ENCODE assay signal across 22 cellular contexts in the genomic region with DNA sequence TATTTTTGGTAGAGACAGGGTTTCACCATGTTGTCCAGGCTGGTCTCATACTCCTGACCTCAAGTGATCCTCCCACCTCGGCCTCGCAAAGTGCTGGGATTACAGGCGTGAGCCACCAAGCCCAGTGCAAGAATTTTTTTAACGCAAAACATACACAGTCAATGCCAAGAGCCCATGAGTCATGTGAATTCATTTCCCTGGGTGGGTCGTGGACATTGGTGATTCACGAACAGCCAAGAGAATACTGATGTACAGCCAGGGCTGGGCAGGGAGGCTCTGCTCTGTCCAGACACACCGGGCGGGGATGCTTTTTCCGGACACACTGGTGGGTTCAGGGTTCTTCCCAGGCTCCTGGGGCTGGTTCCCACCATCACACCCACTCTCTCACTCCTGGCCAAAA. TPM values are rescaled to one million over a fixed set of nuclear protein-coding genes. Genes with fewer than 3 reads are reported as not detected.
DNase-seq lines count a peak whose midpoint lies in the region; ATAC-seq and TF ChIP-seq lines count a peak whose summit lies in the region.
"Had no signal": no experiment of that assay in that cellular context is flagged by ENCODE, and none has a peak within 500 bp of the region (broad histone marks: within the 10 kb centered on the region; RNA-seq: fewer than 3 reads in every experiment).

No MANE protein-coding gene starts in this region.

- H3K4me3 ChIP-seq in RWPE2 (ENCODE audit: severe bottlenecking), result no peak overlapping the region
- no peak overlapping the region for H3K4me3 ChIP-seq in WERI-Rb-1 (ENCODE audit: low read depth, low read length)
- H3K4me3 ChIP-seq: HAP-1, smooth muscle cell had no signal

- no peaks in the 10 kb centered on the region for H3K27me3 Mint-ChIP-seq in neural crest cell (ENCODE audit: low read depth)
- H3K27me3 Mint-ChIP-seq: activated naive CD4-positive, alpha-beta T cell treated with anti-CD3 and anti-CD28 coated beads, Interleukin-2, amount 50 U/mL, for 24 hours had no signal

- peak overlapping the region; percentile 67 for H3K27ac Mint-ChIP-seq in neural crest cell (ENCODE audit: unreplicated experiment)
- H3K27ac Mint-ChIP-seq: activated naive CD4-positive, alpha-beta T cell treated with anti-CD3 and anti-CD28 coated beads, Interleukin-2, amount 50 U/mL, for 24 hours; stimulated activated naive CD8-positive, alpha-beta T cell treated with anti-CD3 and anti-CD28 coated beads, Interleukin-15, Interleukin-2, amounts not matched to agents 100 ng/mL and 50 ng/mL, for 24 hours; T-helper 2 cell treated with Interferon-gamma antibody and Interleukin-4, amounts not matched to agents 5 μg/mL and 100 μg/mL, for 36 hours had no signal

- H3K36me3 ChIP-seq in RWPE2 (ENCODE audit: low read depth) (no peaks in the 10 kb centered on the region), WERI-Rb-1 (no peaks in the 10 kb centered on the region)
- H3K36me3 ChIP-seq: BE2C, HAP-1 had no signal

- peaks cover 3% of the 10 kb centered on the region for H3K36me3 Mint-ChIP-seq in neural crest cell (ENCODE audit: low read depth)
- H3K36me3 Mint-ChIP-seq: activated naive CD4-positive, alpha-beta T cell treated with anti-CD3 and anti-CD28 coated beads, Interleukin-2, amount 50 U/mL, for 24 hours had no signal

- ATAC-seq in RWPE2 (ENCODE audit: low read depth), result peak; percentile 97
- no peak for ATAC-seq in GM18861 (IDR thresholded peaks at IDR 0.05; ENCODE audit: unreplicated experiment)

- peak; percentile 35 for DNase-seq in EH (ENCODE audit: low read depth)
- DNase-seq in RWPE2 (ENCODE audit: low spot score), result no peak
- DNase-seq in epithelial cell of prostate (ENCODE audit: low read depth, low spot score), result peak; percentile 79
- no peak for DNase-seq in neural crest cell (ENCODE audit: low read depth, low spot score)
- no peak for DNase-seq in WERI-Rb-1
- no peak for DNase-seq in COLO668 (lab: John Stamatoyannopoulos, UW; ENCODE audit: unreplicated experiment)
- DNase-seq in NCI-H345 (lab: John Stamatoyannopoulos, UW), result no peak
- DNase-seq: activated CD4-positive, alpha-beta T cell treated with anti-CD3 and anti-CD28 coated beads for 48 hours; activated T-cell treated with anti-CD3 and anti-CD28 coated beads for 4 hours; BE2C; NCI-H2029 treated with DMSO at 0.1 percent for 48 hours; NCI-H774; nucleus accumbens; RPMI8226 had no signal

- TF ChIP-seq CTCF in RWPE2 (IDR thresholded peaks at IDR 0.05; ENCODE audit: poor library complexity, severe bottlenecking), result no peak
- no peak for TF ChIP-seq CTCF in neural crest cell (conservative IDR thresholded peaks at IDR 0.05)
- no peak for TF ChIP-seq CTCF in WERI-Rb-1 (IDR thresholded peaks at IDR 0.05; ENCODE audit: low read depth, low read length)

- H3K4me1 ChIP-seq in RWPE2 (ENCODE audit: insufficient read depth, poor library complexity, severe bottlenecking), result peaks cover 21% of the 10 kb centered on the region
- H3K4me1 ChIP-seq: BE2C, HAP-1 had no signal

- H3K9me3 Mint-ChIP-seq in neural crest cell, result peaks cover 7% of the 10 kb centered on the region

- H3K27ac ChIP-seq in RWPE2 (ENCODE audit: poor library complexity, severe bottlenecking) (peak overlapping the region; percentile 55), epithelial cell of prostate (peak overlapping the region; percentile 41), WERI-Rb-1 (no peak overlapping the region)
- H3K27ac ChIP-seq: HL-60 had no signal

- H3K27me3 ChIP-seq in RWPE2 (ENCODE audit: insufficient read depth, poor library complexity, severe bottlenecking), result no peaks in the 10 kb centered on the region
- no peaks in the 10 kb centered on the region for H3K27me3 ChIP-seq in WERI-Rb-1 (ENCODE audit: insufficient read depth, low read depth, severe bottlenecking)

- no peak overlapping the region for H3K4me3 Mint-ChIP-seq in neural crest cell
- H3K4me3 Mint-ChIP-seq: activated naive CD4-positive, alpha-beta T cell treated with anti-CD3 and anti-CD28 coated beads, Interleukin-2, amount 50 U/mL, for 24 hours; stimulated activated naive CD8-positive, alpha-beta T cell treated with anti-CD3 and anti-CD28 coated beads, Interleukin-15, Interleukin-2, amounts not matched to agents 100 ng/mL and 50 ng/mL, for 24 hours; T-helper 2 cell treated with Interferon-gamma antibody and Interleukin-4, amounts not matched to agents 5 μg/mL and 100 μg/mL, for 36 hours had no signal

- H3K9me3 ChIP-seq in RWPE2 (ENCODE audit: severe bottlenecking) (peaks cover 3% of the 10 kb centered on the region), WERI-Rb-1 (ENCODE audit: severe bottlenecking) (no peaks in the 10 kb centered on the region)
- H3K9me3 ChIP-seq: BE2C had no signal

- H3K4me1 Mint-ChIP-seq in neural crest cell, result peaks cover 14% of the 10 kb centered on the region

RNA-seq across cellular contexts. Expression of a gene that starts 17.7 kb away (rescaled TPM):
- total RNA-seq in neural crest cell, result not detected in 2 replicates
- total RNA-seq: frontal cortex, smooth muscle cell had no signal

RNA-seq across cellular contexts. Expression of a gene that starts 56.8 kb away (rescaled TPM):
- total RNA-seq in neural crest cell, result 16.2 and 19.6 TPM in 2 replicates

Comparison
In these comparisons a context has a peak if more than half of its experiments do, and no peak if none do; other contexts are left out.
1. DNase-seq: peak in EH (single experiment) and epithelial cell of prostate (single experiment); none in RWPE2 (single experiment), neural crest cell (single experiment), WERI-Rb-1 (single experiment), COLO668 (single experiment) and NCI-H345 (single experiment).